Comparison of ENCODE assay signal across 2 cellular contexts in genomic region chr14:53984958-53985357, GRCh38. TPM values are rescaled to one million over a fixed set of nuclear protein-coding genes. Genes with fewer than 3 reads are reported as not detected.
"Had no signal": no experiment of that assay in that cellular context is flagged by ENCODE, and none has a peak within 500 bp of the region (broad histone marks: within the 10 kb centered on the region; RNA-seq: fewer than 3 reads in every experiment).

No MANE protein-coding gene starts in this region.

RNA-seq across cellular contexts. Expression of gene BMP4, which starts 28.3 kb away (rescaled TPM):
- total RNA-seq: OCI-LY7 had no signal
- polyA plus RNA-seq: SK-N-SH had no signal
